ENCODE assay signal across 11 cellular contexts in the genomic region with DNA sequence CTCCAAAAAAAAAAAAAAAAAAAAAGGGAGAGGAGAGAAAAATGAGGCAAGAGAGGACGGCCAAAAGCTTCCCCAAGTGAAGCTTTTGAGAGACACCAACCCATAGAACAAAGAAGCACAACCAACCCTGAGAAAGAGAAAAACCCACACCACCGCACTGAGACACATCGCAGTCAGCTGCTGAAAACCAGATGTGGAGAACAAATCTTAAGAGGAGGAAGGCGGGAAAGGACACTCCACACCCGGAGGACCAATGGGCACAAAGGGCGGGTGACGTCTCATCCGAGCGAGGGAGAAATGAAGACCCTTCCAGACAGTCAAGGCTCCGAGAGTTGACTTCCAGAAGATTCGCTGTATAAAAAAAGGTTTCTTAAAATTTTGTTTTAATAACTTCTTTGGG.
DNase-seq lines count a peak whose midpoint lies in the region; ATAC-seq and TF ChIP-seq lines count a peak whose summit lies in the region.
"Had no signal": no experiment of that assay in that cellular context is flagged by ENCODE, and none has a peak within 500 bp of the region (broad histone marks: within the 10 kb centered on the region; RNA-seq: fewer than 3 reads in every experiment).

No MANE protein-coding gene starts in this region.

- H3K4me1 ChIP-seq in Karpas-422 (ENCODE audit: low read length) (peaks cover 14% of the 10 kb centered on the region), skeletal muscle satellite cell (ENCODE audit: control insufficient read depth, insufficient read depth, low read length) (peaks cover 64% of the 10 kb centered on the region)

- H4K20me1 ChIP-seq in Karpas-422 (ENCODE audit: insufficient read depth, low read depth, low read length): no peaks in the 10 kb centered on the region

- no peak overlapping the region for H2AFZ ChIP-seq in Karpas-422 (ENCODE audit: low read length)
- H2AFZ ChIP-seq: neural progenitor cell had no signal

- H3K27me3 ChIP-seq in Karpas-422 (ENCODE audit: low read length) (no peaks in the 10 kb centered on the region), skeletal muscle satellite cell (ENCODE audit: control insufficient read depth, insufficient read depth, low read length) (no peaks in the 10 kb centered on the region)
- H3K27me3 ChIP-seq: neural progenitor cell had no signal

- no peak for TF ChIP-seq CTCF in Calu3 (IDR thresholded peaks at IDR 0.05; ENCODE audit: unreplicated experiment)

- H3K79me2 ChIP-seq in Karpas-422 (ENCODE audit: low read length): no peaks in the 10 kb centered on the region

- H3K36me3 ChIP-seq in Karpas-422 (ENCODE audit: insufficient read depth, low read length): no peaks in the 10 kb centered on the region
- H3K36me3 ChIP-seq in skeletal muscle satellite cell (ENCODE audit: insufficient read depth, low read length): peaks cover 68% of the 10 kb centered on the region
- H3K36me3 ChIP-seq: neural progenitor cell had no signal

- H3K9me3 ChIP-seq in Karpas-422 (ENCODE audit: low read length) (no peaks in the 10 kb centered on the region), skeletal muscle satellite cell (replicated peaks; ENCODE audit: low read length) (no peaks in the 10 kb centered on the region)

- H3K9ac ChIP-seq in Karpas-422 (ENCODE audit: low read length) (no peak overlapping the region), skeletal muscle satellite cell (ENCODE audit: low read depth, low read length) (peak overlapping the region; percentile 63)
- H3K9ac ChIP-seq: neural progenitor cell had no signal

- no peak overlapping the region for H3K27ac ChIP-seq in Karpas-422 (ENCODE audit: low read length)
- H3K27ac ChIP-seq: neural progenitor cell had no signal

- CTCF ChIA-PET in Calu3 (lab: Charles Lee): no interaction called here

- ATAC-seq in GM18909 (IDR thresholded peaks at IDR 0.05; ENCODE audit: poor library complexity, unreplicated experiment): no peak

- H3K4me3 ChIP-seq in Karpas-422 (ENCODE audit: low read length) (no peak overlapping the region), skeletal muscle satellite cell (ENCODE audit: low read length) (no peak overlapping the region)
- H3K4me3 ChIP-seq: neural progenitor cell had no signal

- peak overlapping the region; percentile 41 for H3K4me3 Mint-ChIP-seq in activated T-helper 1 cell treated with anti-CD3 and anti-CD28 coated beads, Interleukin-12 subunit alpha, Interleukin-12 subunit beta, Interleukin-2, Interleukin-4 antibody, amounts not matched to agents 30 ng/mL and 10 ng/mL and 1 ng/mL, durations not matched to agents 14 hours and 24 hours and 36 hours
- H3K4me3 Mint-ChIP-seq in Calu3 (ENCODE audit: low read depth, unreplicated experiment): no peak overlapping the region
- H3K4me3 Mint-ChIP-seq: neural progenitor cell had no signal

- no peaks in the 10 kb centered on the region for H3K9me3 Mint-ChIP-seq in activated T-helper 1 cell treated with anti-CD3 and anti-CD28 coated beads, Interleukin-12 subunit alpha, Interleukin-12 subunit beta, Interleukin-2, Interleukin-4 antibody, amounts not matched to agents 30 ng/mL and 10 ng/mL and 1 ng/mL, durations not matched to agents 14 hours and 24 hours and 36 hours
- no peaks in the 10 kb centered on the region for H3K9me3 Mint-ChIP-seq in Calu3 (ENCODE audit: low read depth, unreplicated experiment)
- H3K9me3 Mint-ChIP-seq: neural progenitor cell had no signal

- BruUV-seq in Calu3 (replicated peaks; lab: Mats Ljungman, UMichigan): no TSS peak

- intact Hi-C loops in activated T-helper 1 cell treated with anti-CD3 and anti-CD28 coated beads, Interleukin-12 subunit alpha, Interleukin-12 subunit beta, Interleukin-2, Interleukin-4 antibody, amounts not matched to agents 30 ng/mL and 10 ng/mL and 1 ng/mL, durations not matched to agents 14 hours and 24 hours and 36 hours (cut with micrococcal nuclease): no loop called here
- intact Hi-C loops in Calu3 (cut with micrococcal nuclease; ENCODE audit: unreplicated experiment): no loop called here

- H3K4me2 ChIP-seq in Karpas-422 (ENCODE audit: low read depth, low read length, poor library complexity, severe bottlenecking): no peak overlapping the region
- peak overlapping the region; percentile 75 for H3K4me2 ChIP-seq in skeletal muscle satellite cell (ENCODE audit: low read length)
- H3K4me2 ChIP-seq: neural progenitor cell had no signal

- peaks cover 39% of the 10 kb centered on the region for H3K36me3 Mint-ChIP-seq in activated T-helper 1 cell treated with anti-CD3 and anti-CD28 coated beads, Interleukin-12 subunit alpha, Interleukin-12 subunit beta, Interleukin-2, Interleukin-4 antibody, amounts not matched to agents 30 ng/mL and 10 ng/mL and 1 ng/mL, durations not matched to agents 14 hours and 24 hours and 36 hours (ENCODE audit: low read depth)
- peaks cover 33% of the 10 kb centered on the region for H3K36me3 Mint-ChIP-seq in Calu3 (ENCODE audit: insufficient read depth, unreplicated experiment)

- H3K27me3 Mint-ChIP-seq in activated T-helper 1 cell treated with anti-CD3 and anti-CD28 coated beads, Interleukin-12 subunit alpha, Interleukin-12 subunit beta, Interleukin-2, Interleukin-4 antibody, amounts not matched to agents 30 ng/mL and 10 ng/mL and 1 ng/mL, durations not matched to agents 14 hours and 24 hours and 36 hours (ENCODE audit: insufficient read depth): peaks cover 4% of the 10 kb centered on the region
- H3K27me3 Mint-ChIP-seq in Calu3 (ENCODE audit: unreplicated experiment): no peaks in the 10 kb centered on the region

- H3K4me1 Mint-ChIP-seq in activated T-helper 1 cell treated with anti-CD3 and anti-CD28 coated beads, Interleukin-12 subunit alpha, Interleukin-12 subunit beta, Interleukin-2, Interleukin-4 antibody, amounts not matched to agents 30 ng/mL and 10 ng/mL and 1 ng/mL, durations not matched to agents 14 hours and 24 hours and 36 hours (ENCODE audit: low read depth): peaks cover 57% of the 10 kb centered on the region
- H3K4me1 Mint-ChIP-seq in Calu3 (ENCODE audit: low read depth, unreplicated experiment): peaks cover 12% of the 10 kb centered on the region

- DNase-seq in Karpas-422 (peak; percentile 29), fibroblast of peridontal ligament (ENCODE audit: extremely low read depth) (peak; percentile 31), NCI-H2171 treated with DMSO at 0.1 percent for 48 hours (lab: John Stamatoyannopoulos, UW) (no peak), Calu3 (no peak)
- no peak for DNase-seq in activated T-helper 1 cell treated with anti-CD3 and anti-CD28 coated beads, Interleukin-12 subunit alpha, Interleukin-12 subunit beta, Interleukin-2, Interleukin-4 antibody, amounts not matched to agents 30 ng/mL and 10 ng/mL and 1 ng/mL, durations not matched to agents 14 hours and 24 hours and 36 hours (ENCODE audit: low spot score)
- DNase-seq: cerebellar nuclear complex, H7, NCI-H1694 had no signal

- no peaks in the 10 kb centered on the region for H3K9me2 ChIP-seq in Karpas-422 (replicated peaks; ENCODE audit: insufficient read depth, low read length)

- peak overlapping the region; percentile 87 for H3K27ac Mint-ChIP-seq in activated T-helper 1 cell treated with anti-CD3 and anti-CD28 coated beads, Interleukin-12 subunit alpha, Interleukin-12 subunit beta, Interleukin-2, Interleukin-4 antibody, amounts not matched to agents 30 ng/mL and 10 ng/mL and 1 ng/mL, durations not matched to agents 14 hours and 24 hours and 36 hours
- H3K27ac Mint-ChIP-seq in Calu3 (ENCODE audit: unreplicated experiment): no peak overlapping the region

Comparison
In these comparisons a context has a peak if more than half of its experiments do, and no peak if none do; other contexts are left out.
1. DNase-seq: peak in Karpas-422 (single experiment) and fibroblast of peridontal ligament (single experiment); none in activated T-helper 1 cell treated with anti-CD3 and anti-CD28 coated beads, Interleukin-12 subunit alpha, Interleukin-12 subunit beta, Interleukin-2, Interleukin-4 antibody, amounts not matched to agents 30 ng/mL and 10 ng/mL and 1 ng/mL, durations not matched to agents 14 hours and 24 hours and 36 hours (single experiment), NCI-H2171 treated with DMSO at 0.1 percent for 48 hours (single experiment) and Calu3 (single experiment).